Comparison of ENCODE assay signal across 19 cellular contexts in the genomic region with DNA sequence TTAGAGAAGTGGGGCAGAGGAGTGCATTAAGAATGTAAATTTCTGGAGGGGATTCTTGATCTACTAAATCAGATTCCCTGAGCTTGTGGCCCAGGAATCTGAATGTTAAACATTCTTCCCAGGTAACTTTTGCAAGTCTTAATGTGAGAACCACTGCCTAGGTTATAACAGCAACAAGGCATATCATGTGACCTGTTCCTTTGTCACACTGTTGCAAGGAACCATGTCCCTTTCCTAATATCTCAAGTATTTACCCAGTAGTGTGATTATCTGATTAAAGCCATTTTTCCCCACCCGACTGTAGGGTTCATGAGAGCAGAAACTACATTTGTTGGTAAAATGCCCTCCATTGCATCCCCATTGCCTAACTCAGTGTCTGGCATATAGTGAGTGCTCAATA.
"Had no signal": no experiment of that assay in that cellular context is flagged by ENCODE, and none has a peak within 500 bp of the region (broad histone marks: within the 10 kb centered on the region; RNA-seq: fewer than 3 reads in every experiment).

No MANE protein-coding gene starts in this region.

- H3K27ac ChIP-seq: coronary artery, gastrocnemius medialis, ovary, right lobe of liver, suprapubic skin had no signal

- DNase-seq: effector memory CD8-positive, alpha-beta T cell; erythroblast; gastrocnemius medialis; head of caudate nucleus; natural killer cell; occipital lobe; ovary; retina; right lobe of liver; stimulated activated CD4-positive, alpha-beta T cell treated with anti-CD3 and anti-CD28 coated beads, Interleukin-15, amount 100 ng/mL, for 24 hours; stimulated activated CD4-positive, alpha-beta T cell treated with anti-CD3 and anti-CD28 coated beads, Interleukin-4, amount 100 ng/mL, for 1 hour; stimulated activated CD8-positive, alpha-beta memory T cell treated with anti-CD3 and anti-CD28 coated beads, Interleukin-4, amount 100 ng/mL, for 48 hours; stimulated activated naive CD4-positive, alpha-beta T cell; trophoblast cell had no signal

- H3K4me1 ChIP-seq: gastrocnemius medialis had no signal

- H3K9me3 ChIP-seq: gastrocnemius medialis, ovary, right lobe of liver, suprapubic skin had no signal

- H3K9me3 Mint-ChIP-seq: effector memory CD8-positive, alpha-beta T cell; memory B cell; natural killer cell; stimulated activated naive CD8-positive, alpha-beta T cell treated with anti-CD3 and anti-CD28 coated beads, Interleukin-15, amount 100 ng/mL, for 72 hours had no signal

- H3K4me1 Mint-ChIP-seq: natural killer cell had no signal

- H3K27me3 Mint-ChIP-seq: stimulated activated naive CD8-positive, alpha-beta T cell treated with anti-CD3 and anti-CD28 coated beads, Interleukin-15, amount 100 ng/mL, for 72 hours had no signal

- H3K4me3 ChIP-seq: coronary artery, gastrocnemius medialis, lung, ovary, right lobe of liver, suprapubic skin had no signal

- H3K27ac Mint-ChIP-seq: memory B cell, natural killer cell had no signal

- H3K36me3 ChIP-seq: gastrocnemius medialis, ovary, right lobe of liver, suprapubic skin had no signal

- ATAC-seq: gastrocnemius medialis had no signal

- H3K36me3 Mint-ChIP-seq: memory B cell, natural killer cell had no signal

- H3K27me3 ChIP-seq: gastrocnemius medialis, ovary, right lobe of liver, suprapubic skin had no signal

- H3K4me3 Mint-ChIP-seq: effector memory CD8-positive, alpha-beta T cell; memory B cell; natural killer cell; stimulated activated naive CD8-positive, alpha-beta T cell treated with anti-CD3 and anti-CD28 coated beads, Interleukin-15, amount 100 ng/mL, for 72 hours had no signal
